In the genomic region with DNA sequence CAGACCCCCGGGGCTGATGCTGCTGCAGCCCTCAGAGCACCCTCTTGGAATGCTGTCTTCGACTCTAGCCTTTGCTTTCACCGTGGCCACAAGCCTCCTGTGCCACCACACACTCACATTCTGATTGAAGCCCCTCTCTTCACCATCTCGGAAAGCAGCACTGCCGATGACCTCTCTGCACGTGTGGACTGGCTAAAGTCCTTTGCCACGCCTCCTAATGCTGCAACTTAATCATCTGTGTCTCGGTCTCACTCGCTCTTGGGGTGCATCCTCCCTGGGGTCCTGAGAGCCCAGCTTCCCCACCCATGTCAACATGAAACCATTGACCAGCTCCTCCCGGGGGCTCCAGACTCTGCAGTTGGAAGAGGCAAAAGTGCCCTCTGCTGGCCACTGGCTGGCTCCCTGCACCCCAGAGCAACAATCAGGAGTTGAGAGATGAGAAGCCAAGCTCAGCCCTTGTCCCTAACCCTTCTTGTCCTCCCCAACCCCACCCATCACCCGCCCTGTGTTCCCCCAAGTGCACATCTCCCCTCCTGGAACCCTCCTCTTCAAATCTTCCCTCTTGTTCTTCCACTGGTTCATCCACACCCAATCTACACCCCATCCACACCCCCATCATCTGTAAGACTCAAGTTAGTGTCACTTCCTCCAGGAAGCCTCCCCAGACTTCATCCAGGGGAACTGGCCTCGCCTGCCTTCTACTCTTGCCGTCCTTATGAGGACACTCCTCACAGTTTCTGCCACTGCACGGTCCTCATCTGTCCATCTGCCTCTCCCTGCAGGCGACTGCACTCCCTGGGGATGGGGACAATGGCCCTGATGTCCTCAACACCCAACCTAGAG, we compare ENCODE assay signal across 7 cellular contexts. TPM values are rescaled to one million over a fixed set of nuclear protein-coding genes. Genes with fewer than 3 reads are reported as not detected.
DNase-seq lines count a peak whose midpoint lies in the region; ATAC-seq and TF ChIP-seq lines count a peak whose summit lies in the region.

No MANE protein-coding gene starts in this region.

- H3K4me1 Mint-ChIP-seq in chondrocyte (ENCODE audit: low read depth), result no peaks in the 10 kb centered on the region
- H3K4me1 Mint-ChIP-seq in neural progenitor cell, result peaks cover 8% of the 10 kb centered on the region

- H3K9me3 Mint-ChIP-seq in chondrocyte (ENCODE audit: low read depth), result no peaks in the 10 kb centered on the region
- H3K9me3 Mint-ChIP-seq in neural progenitor cell, result no peaks in the 10 kb centered on the region

- DNase-seq in GM10266 (ENCODE audit: extremely low spot score) (no peak), chondrocyte (ENCODE audit: low spot score) (no peak), neural progenitor cell (ENCODE audit: low spot score) (peak; percentile 74)
- DNase-seq in activated naive CD4-positive, alpha-beta T cell treated with anti-CD3 and anti-CD28 coated beads, Interleukin-2, amount 50 U/mL, for 16 hours, result no peak

- no peaks in the 10 kb centered on the region for H4K20me1 ChIP-seq in Loucy (ENCODE audit: insufficient read depth, low read length, poor library complexity, severe bottlenecking)
- no peaks in the 10 kb centered on the region for H4K20me1 ChIP-seq in neural progenitor cell (ENCODE audit: low read depth)

- no peak for ATAC-seq in HG03457 (IDR thresholded peaks at IDR 0.05; ENCODE audit: unreplicated experiment)
- ATAC-seq in HG03135 (IDR thresholded peaks at IDR 0.05; ENCODE audit: unreplicated experiment), result no peak

- no peak overlapping the region for H3K27ac Mint-ChIP-seq in chondrocyte (ENCODE audit: unreplicated experiment)
- H3K27ac Mint-ChIP-seq in neural progenitor cell, result peak overlapping the region; percentile 37

- TF ChIP-seq CTCF in GM10266 (IDR thresholded peaks at IDR 0.05; ENCODE audit: control insufficient read depth, insufficient read depth, low read depth, missing control alignments), result peak; percentile 49
- peak; percentile 60 for TF ChIP-seq CTCF in Loucy (conservative IDR thresholded peaks at IDR 0.05; ENCODE audit: low read length)
- TF ChIP-seq CTCF in chondrocyte (IDR thresholded peaks at IDR 0.05), result peak; percentile 59
- peak; percentile 78 for TF ChIP-seq CTCF in neural progenitor cell (IDR thresholded peaks at IDR 0.05)

- H3K9me3 ChIP-seq in Loucy (ENCODE audit: insufficient read depth, low read depth, low read length), result no peaks in the 10 kb centered on the region
- H3K9me3 ChIP-seq in neural progenitor cell (ENCODE audit: low read depth), result no peaks in the 10 kb centered on the region

- H3K27me3 Mint-ChIP-seq in chondrocyte (ENCODE audit: low read depth), result peaks cover 39% of the 10 kb centered on the region
- H3K27me3 Mint-ChIP-seq in neural progenitor cell (ENCODE audit: insufficient read depth, low read depth), result peaks cover 16% of the 10 kb centered on the region

- no peak overlapping the region for H3K4me2 ChIP-seq in Loucy (ENCODE audit: low read depth, low read length, poor library complexity, severe bottlenecking)
- no peak overlapping the region for H3K4me2 ChIP-seq in neural progenitor cell

- H3K36me3 Mint-ChIP-seq in chondrocyte (ENCODE audit: low read depth), result no peaks in the 10 kb centered on the region
- no peaks in the 10 kb centered on the region for H3K36me3 Mint-ChIP-seq in neural progenitor cell

- H3K4me1 ChIP-seq in Loucy (ENCODE audit: insufficient read depth, low read length, poor library complexity, severe bottlenecking), result no peaks in the 10 kb centered on the region
- no peaks in the 10 kb centered on the region for H3K4me1 ChIP-seq in neural progenitor cell

- H3K9me2 ChIP-seq in Loucy (replicated peaks; ENCODE audit: low read depth, low read length), result no peaks in the 10 kb centered on the region

- no peak overlapping the region for H3K27ac ChIP-seq in neural progenitor cell

- H3K9ac ChIP-seq in Loucy (ENCODE audit: low read depth, low read length, poor library complexity, severe bottlenecking) (no peak overlapping the region), neural progenitor cell (no peak overlapping the region)

- no peaks in the 10 kb centered on the region for H3K79me2 ChIP-seq in Loucy (ENCODE audit: insufficient read depth, low read length)
- no peaks in the 10 kb centered on the region for H3K79me2 ChIP-seq in neural progenitor cell (ENCODE audit: low read depth)

- H2AFZ ChIP-seq in Loucy (ENCODE audit: low read length) (no peak overlapping the region; the same call in 1 of the 2 replicates), neural progenitor cell (replicated peaks) (peak overlapping the region; percentile 87)

- H3F3A ChIP-seq in Loucy (ENCODE audit: low read depth), result no peaks in the 10 kb centered on the region
- no peaks in the 10 kb centered on the region for H3F3A ChIP-seq in neural progenitor cell (ENCODE audit: low read depth)

- H3K4me3 ChIP-seq in Loucy (ENCODE audit: low read length, poor library complexity, severe bottlenecking) (no peak overlapping the region), neural progenitor cell (no peak overlapping the region)

- H3K4me3 Mint-ChIP-seq in chondrocyte (ENCODE audit: unreplicated experiment) (no peak overlapping the region), neural progenitor cell (no peak overlapping the region)

- no peaks in the 10 kb centered on the region for H3K36me3 ChIP-seq in Loucy (ENCODE audit: insufficient read depth, low read length)
- no peaks in the 10 kb centered on the region for H3K36me3 ChIP-seq in neural progenitor cell

- H3K27me3 ChIP-seq in Loucy (ENCODE audit: insufficient read depth, low read length, poor library complexity, severe bottlenecking), result no peaks in the 10 kb centered on the region
- H3K27me3 ChIP-seq in neural progenitor cell, result no peaks in the 10 kb centered on the region

RNA-seq across cellular contexts. Expression of gene FAM181A, which starts 23.6 kb away (rescaled TPM):
- total RNA-seq in chondrocyte (not detected in 3 replicates), neural progenitor cell (ENCODE audit: low replicate concordance) (not detected in 2 replicates)
